24 cellular contexts compared by ENCODE assay signal in genomic region chr20:46962452-46963195, GRCh38.
A peak's percentile ranks its signal among the peaks of the same experiment; 100 is the strongest.
DNase-seq lines count a peak whose midpoint lies in the region; ATAC-seq lines count a peak whose summit lies in the region.
"Had no signal": no experiment of that assay in that cellular context is flagged by ENCODE, and none has a peak within 500 bp of the region (broad histone marks: within the 10 kb centered on the region; RNA-seq: fewer than 3 reads in every experiment).

No MANE protein-coding gene starts in this region.

- ATAC-seq in esophagus mucosa (peak; percentile 6), HG02981 (IDR thresholded peaks at IDR 0.05; ENCODE audit: unreplicated experiment) (no peak)
- ATAC-seq in stimulated activated effector memory CD8-positive, alpha-beta T cell treated with anti-CD3 and anti-CD28 coated beads, Interleukin-12 subunit alpha, Interleukin-12 subunit beta, amount 100 ng/mL, for 72 hours, result peak; percentile 43
- ATAC-seq: left colon; Panc1; stimulated activated naive B cell treated with anti-CD40 and anti-IgM and Interleukin-4, amounts not matched to agents 10 μg/mL and 1 μg/mL and 100 μg/mL, for 72 hours had no signal

- peak; percentile 37 for DNase-seq in DMS53 (lab: John Stamatoyannopoulos, UW)
- no peak for DNase-seq in DMS53 treated with DMSO at 0.1 percent for 48 hours (lab: John Stamatoyannopoulos, UW; ENCODE audit: unreplicated experiment)
- DNase-seq in RKO (ENCODE audit: low spot score), result peak; percentile 41
- no peak for DNase-seq in stimulated activated effector memory CD8-positive, alpha-beta T cell treated with anti-CD3 and anti-CD28 coated beads, Interleukin-12 subunit alpha, Interleukin-12 subunit beta, amount 100 ng/mL, for 72 hours (ENCODE audit: low spot score in 2 of 2)
- DNase-seq in stimulated activated CD4-positive, alpha-beta T cell treated with anti-CD3 and anti-CD28 coated beads, Interleukin-15, amount 100 ng/mL, for 24 hours, result no peak
- DNase-seq in H4 (ENCODE audit: low spot score), result no peak
- DNase-seq: activated CD4-positive, alpha-beta T cell treated with anti-CD3 and anti-CD28 coated beads for 48 hours; activated T-cell treated with anti-CD3 and anti-CD28 coated beads for 4 hours; caudate nucleus; COR-L47; effector CD8-positive, alpha-beta T cell; left colon; NCI-H524 treated with DMSO at 0.1 percent for 48 hours; NK-92 treated with Interleukin-12 subunit alpha and Interleukin-12 subunit beta, amount 100 ng/mL, for 24 hours; SIG-M5; stimulated activated naive B cell treated with anti-CD40 and anti-IgM and Interleukin-4, amounts not matched to agents 10 μg/mL and 1 μg/mL and 100 μg/mL, for 72 hours; T-helper 9 cell; WERI-Rb-1 had no signal

- no peaks in the 10 kb centered on the region for H3K4me1 Mint-ChIP-seq in stimulated activated effector memory CD8-positive, alpha-beta T cell treated with anti-CD3 and anti-CD28 coated beads, Interleukin-12 subunit alpha, Interleukin-12 subunit beta, amount 100 ng/mL, for 72 hours
- H3K4me1 Mint-ChIP-seq: memory B cell; stimulated activated naive B cell treated with anti-CD40 and anti-IgM and Interleukin-4, amounts not matched to agents 10 μg/mL and 1 μg/mL and 100 μg/mL, for 72 hours had no signal

- no peaks in the 10 kb centered on the region for H3K9me3 Mint-ChIP-seq in stimulated activated effector memory CD8-positive, alpha-beta T cell treated with anti-CD3 and anti-CD28 coated beads, Interleukin-12 subunit alpha, Interleukin-12 subunit beta, amount 100 ng/mL, for 72 hours
- H3K9me3 Mint-ChIP-seq: activated T-helper 2 cell treated with anti-CD3 and anti-CD28 coated beads, Interferon-gamma antibody, Interleukin-2, Interleukin-4, amounts not matched to agents 10 μg/mL and 5 μg/mL and 100 μg/mL, durations not matched to agents 14 hours and 24 hours and 36 hours had no signal

- no peak overlapping the region for H3K27ac Mint-ChIP-seq in stimulated activated effector memory CD8-positive, alpha-beta T cell treated with anti-CD3 and anti-CD28 coated beads, Interleukin-12 subunit alpha, Interleukin-12 subunit beta, amount 100 ng/mL, for 72 hours
- H3K27ac Mint-ChIP-seq: activated naive CD8-positive, alpha-beta T cell; activated T-helper 2 cell treated with anti-CD3 and anti-CD28 coated beads, Interferon-gamma antibody, Interleukin-2, Interleukin-4, amounts not matched to agents 10 μg/mL and 5 μg/mL and 100 μg/mL, durations not matched to agents 14 hours and 24 hours and 36 hours; memory B cell; stimulated activated naive B cell treated with anti-CD40 and anti-IgM and Interleukin-4, amounts not matched to agents 10 μg/mL and 1 μg/mL and 100 μg/mL, for 72 hours had no signal

- no peak overlapping the region for H3K4me3 Mint-ChIP-seq in stimulated activated effector memory CD8-positive, alpha-beta T cell treated with anti-CD3 and anti-CD28 coated beads, Interleukin-12 subunit alpha, Interleukin-12 subunit beta, amount 100 ng/mL, for 72 hours
- H3K4me3 Mint-ChIP-seq: activated naive CD8-positive, alpha-beta T cell; memory B cell; stimulated activated naive B cell treated with anti-CD40 and anti-IgM and Interleukin-4, amounts not matched to agents 10 μg/mL and 1 μg/mL and 100 μg/mL, for 72 hours had no signal

- no peaks in the 10 kb centered on the region for H3K36me3 Mint-ChIP-seq in stimulated activated effector memory CD8-positive, alpha-beta T cell treated with anti-CD3 and anti-CD28 coated beads, Interleukin-12 subunit alpha, Interleukin-12 subunit beta, amount 100 ng/mL, for 72 hours
- H3K36me3 Mint-ChIP-seq: activated naive CD8-positive, alpha-beta T cell; memory B cell; stimulated activated naive B cell treated with anti-CD40 and anti-IgM and Interleukin-4, amounts not matched to agents 10 μg/mL and 1 μg/mL and 100 μg/mL, for 72 hours had no signal

Comparison
In these comparisons a context has a peak if more than half of its experiments do, and no peak if none do; other contexts are left out.
1. DNase-seq: peak in DMS53 (single experiment) and RKO (single experiment); none in DMS53 treated with DMSO at 0.1 percent for 48 hours (single experiment), stimulated activated effector memory CD8-positive, alpha-beta T cell treated with anti-CD3 and anti-CD28 coated beads, Interleukin-12 subunit alpha, Interleukin-12 subunit beta, amount 100 ng/mL, for 72 hours (0 of 2), stimulated activated CD4-positive, alpha-beta T cell treated with anti-CD3 and anti-CD28 coated beads, Interleukin-15, amount 100 ng/mL, for 24 hours (single experiment) and H4 (single experiment).